Comparison of ENCODE assay signal across 18 cellular contexts in genomic region chr1:37620707-37621106, GRCh38. TPM values are rescaled to one million over a fixed set of nuclear protein-coding genes. Genes with fewer than 3 reads are reported as not detected.
"Had no signal": no experiment of that assay in that cellular context is flagged by ENCODE, and none has a peak within 500 bp of the region (broad histone marks: within the 10 kb centered on the region; RNA-seq: fewer than 3 reads in every experiment).

No MANE protein-coding gene starts in this region.

- H3K27ac ChIP-seq: ascending aorta, cardiac muscle cell, gastrocnemius medialis, heart right ventricle, left lung, right atrium auricular region, skin epidermis, stomach, thoracic aorta had no signal

- H3K4me3 ChIP-seq: ascending aorta, cardiac muscle cell, gastrocnemius medialis, heart right ventricle, left lung, right atrium auricular region, skin epidermis, stomach, thoracic aorta had no signal

- H3K27me3 ChIP-seq: ascending aorta, right atrium auricular region had no signal

- DNase-seq: activated B cell treated with CpG ODN at 0.5 μM for 24 hours; activated CD4-positive, alpha-beta T cell treated with anti-CD3 and anti-CD28 coated beads, Interleukin-2, amount 10 ng/mL, durations not matched to agents 24 days and 14 days; activated naive CD4-positive, alpha-beta T cell; activated naive CD8-positive, alpha-beta T cell treated with anti-CD3 and anti-CD28 coated beads, Interleukin-2, amount 50 U/mL, for 24 hours; gastrocnemius medialis; heart right ventricle; islet precursor cell; left lung; mesenchymal stem cell; nucleus accumbens; stomach had no signal

- H3K4me1 ChIP-seq: ascending aorta, gastrocnemius medialis, heart right ventricle, left lung, right atrium auricular region, stomach had no signal

- H3K9me3 ChIP-seq: ascending aorta, gastrocnemius medialis, heart right ventricle, left lung, right atrium auricular region, stomach, thoracic aorta had no signal

- H3K36me3 ChIP-seq: ascending aorta, cardiac muscle cell, gastrocnemius medialis, heart right ventricle, left lung, right atrium auricular region, stomach, thoracic aorta had no signal

RNA-seq across cellular contexts. Expression of gene RSPO1, which starts 14.0 kb away (rescaled TPM):
- total RNA-seq: activated B cell treated with CpG ODN at 0.5 μM for 24 hours; activated CD4-positive, alpha-beta T cell treated with anti-CD3 and anti-CD28 coated beads, Interleukin-2, amount 10 ng/mL, durations not matched to agents 24 days and 14 days; activated T-helper 1 cell treated with anti-CD3 and anti-CD28 coated beads, Interleukin-12 subunit alpha, Interleukin-12 subunit beta, Interleukin-2, Interleukin-4 antibody, amounts not matched to agents 30 ng/mL and 10 ng/mL and 1 ng/mL, durations not matched to agents 14 hours and 24 hours and 36 hours; ascending aorta; natural killer cell treated with Interleukin-12 subunit alpha and Interleukin-12 subunit beta and Interleukin-15 and Interleukin-18, amount 100 ng/mL, for 72 hours had no signal
